ENCODE assay signal across 29 cellular contexts in the genomic region with DNA sequence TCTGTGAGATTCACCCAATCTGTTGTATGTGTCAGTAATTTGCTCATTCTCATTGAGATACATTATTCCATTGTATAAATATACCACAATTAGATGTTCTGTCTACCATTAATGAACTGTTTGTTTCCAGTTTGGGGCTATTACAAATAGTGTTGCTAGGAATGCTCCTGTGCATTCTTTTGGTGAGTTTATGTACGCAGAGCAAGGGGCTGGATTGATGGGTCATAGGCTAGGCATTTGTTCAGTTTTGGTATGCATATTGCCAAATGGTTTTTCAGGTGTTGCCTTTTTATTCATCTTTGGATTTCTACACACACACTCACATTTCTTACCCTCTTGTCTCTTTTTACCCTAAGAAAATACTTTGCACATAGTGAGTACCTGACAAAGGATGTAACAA.
"Had no signal": no experiment of that assay in that cellular context is flagged by ENCODE, and none has a peak within 500 bp of the region (broad histone marks: within the 10 kb centered on the region; RNA-seq: fewer than 3 reads in every experiment).

No MANE protein-coding gene starts in this region.

- H3K27me3 Mint-ChIP-seq: activated naive CD4-positive, alpha-beta T cell treated with anti-CD3 and anti-CD28 coated beads, Interleukin-2, amount 10 ng/mL, durations not matched to agents 7 days and 5 days; activated naive CD8-positive, alpha-beta T cell treated with anti-CD3 and anti-CD28 coated beads, Interleukin-2, amount 10 ng/mL, durations not matched to agents 7 days and 5 days; stimulated activated memory B cell treated with anti-CD40 and anti-IgM and Interleukin-4, amounts not matched to agents 10 μg/mL and 1 μg/mL and 100 μg/mL, for 72 hours had no signal

- H3K27ac ChIP-seq: breast epithelium, left ventricle myocardium inferior, neutrophil, upper lobe of left lung, WERI-Rb-1 had no signal

- H3K4me3 ChIP-seq: breast epithelium, left ventricle myocardium inferior, lung, upper lobe of left lung had no signal

- H3K4me1 ChIP-seq: breast epithelium, left ventricle myocardium inferior, upper lobe of left lung had no signal

- H3K36me3 Mint-ChIP-seq: activated naive CD4-positive, alpha-beta T cell treated with anti-CD3 and anti-CD28 coated beads, Interleukin-2, amount 10 ng/mL, durations not matched to agents 7 days and 5 days had no signal

- H3K9me3 ChIP-seq: neutrophil had no signal

- DNase-seq: activated CD4-positive, alpha-beta T cell treated with anti-CD3 and anti-CD28 coated beads for 48 hours; activated CD4-positive, alpha-beta T cell treated with anti-CD3 and anti-CD28 coated beads, Interleukin-2, amount 50 U/mL, for 48 hours; activated CD8-positive, alpha-beta memory T cell treated with anti-CD3 and anti-CD28 coated beads, Interleukin-2, amount 50 U/mL, for 4 hours; activated gamma-delta T cell; activated naive CD4-positive, alpha-beta T cell treated with anti-CD3 and anti-CD28 coated beads, Interleukin-2, amount 10 ng/mL, durations not matched to agents 7 days and 5 days; activated naive CD8-positive, alpha-beta T cell treated with anti-CD3 and anti-CD28 coated beads, Interleukin-2, amount 10 ng/mL, durations not matched to agents 7 days and 5 days; activated T-cell treated with anti-CD3 and anti-CD28 coated beads, Interleukin-2, amount 50 U/mL, for 24 hours; amniotic stem cell; dermis blood vessel endothelial cell; effector CD4-positive, alpha-beta T cell; erythroblast; head of caudate nucleus; hippocampal formation; left ventricle myocardium inferior; small intestine; stimulated activated CD4-positive, alpha-beta T cell treated with anti-CD3 and anti-CD28 coated beads, Interleukin-4, amount 100 ng/mL, for 4 hours; stimulated activated CD8-positive, alpha-beta memory T cell treated with anti-CD3 and anti-CD28 coated beads, Interleukin-4, amount 100 ng/mL, for 48 hours; stimulated activated naive CD8-positive, alpha-beta T cell treated with anti-CD3 and anti-CD28 coated beads, Interleukin-15, amount 100 ng/mL, for 72 hours; substantia nigra; T1000; upper lobe of left lung; WERI-Rb-1 had no signal

- ATAC-seq: activated CD4-positive, CD25-positive, alpha-beta regulatory T cell treated with anti-CD3 and anti-CD28 coated beads, Interleukin-2, amount 50 U/mL, for 24 hours; sciatic nerve; stimulated activated memory B cell treated with anti-CD40 and anti-IgM and Interleukin-4, amounts not matched to agents 10 μg/mL and 1 μg/mL and 100 μg/mL, for 72 hours; stimulated activated naive CD8-positive, alpha-beta T cell treated with anti-CD3 and anti-CD28 coated beads, Interleukin-15, amount 100 ng/mL, for 72 hours had no signal

- H3K36me3 ChIP-seq: breast epithelium, neutrophil, upper lobe of left lung, WERI-Rb-1 had no signal

- H3K4me3 Mint-ChIP-seq: activated naive CD4-positive, alpha-beta T cell treated with anti-CD3 and anti-CD28 coated beads, Interleukin-2, amount 10 ng/mL, durations not matched to agents 7 days and 5 days; activated naive CD8-positive, alpha-beta T cell treated with anti-CD3 and anti-CD28 coated beads, Interleukin-2, amount 10 ng/mL, durations not matched to agents 7 days and 5 days; activated T-cell treated with anti-CD3 and anti-CD28 coated beads, Interleukin-2, amount 50 U/mL, for 24 hours; nephron; stimulated activated memory B cell treated with anti-CD40 and anti-IgM and Interleukin-4, amounts not matched to agents 10 μg/mL and 1 μg/mL and 100 μg/mL, for 72 hours; stimulated activated naive CD8-positive, alpha-beta T cell treated with anti-CD3 and anti-CD28 coated beads, Interleukin-15, amount 100 ng/mL, for 72 hours had no signal

- H3K27ac Mint-ChIP-seq: activated naive CD4-positive, alpha-beta T cell treated with anti-CD3 and anti-CD28 coated beads, Interleukin-2, amount 10 ng/mL, durations not matched to agents 7 days and 5 days; activated naive CD8-positive, alpha-beta T cell treated with anti-CD3 and anti-CD28 coated beads, Interleukin-2, amount 10 ng/mL, durations not matched to agents 7 days and 5 days; activated T-cell treated with anti-CD3 and anti-CD28 coated beads, Interleukin-2, amount 50 U/mL, for 24 hours; nephron; stimulated activated memory B cell treated with anti-CD40 and anti-IgM and Interleukin-4, amounts not matched to agents 10 μg/mL and 1 μg/mL and 100 μg/mL, for 72 hours; stimulated activated naive CD8-positive, alpha-beta T cell treated with anti-CD3 and anti-CD28 coated beads, Interleukin-15, amount 100 ng/mL, for 72 hours had no signal

- H3K27me3 ChIP-seq: breast epithelium, neutrophil, upper lobe of left lung had no signal

- H3K4me1 Mint-ChIP-seq: activated naive CD4-positive, alpha-beta T cell treated with anti-CD3 and anti-CD28 coated beads, Interleukin-2, amount 10 ng/mL, durations not matched to agents 7 days and 5 days; activated naive CD8-positive, alpha-beta T cell treated with anti-CD3 and anti-CD28 coated beads, Interleukin-2, amount 10 ng/mL, durations not matched to agents 7 days and 5 days; nephron; stimulated activated memory B cell treated with anti-CD40 and anti-IgM and Interleukin-4, amounts not matched to agents 10 μg/mL and 1 μg/mL and 100 μg/mL, for 72 hours; stimulated activated naive CD8-positive, alpha-beta T cell treated with anti-CD3 and anti-CD28 coated beads, Interleukin-15, amount 100 ng/mL, for 72 hours had no signal
